Comparison of ENCODE assay signal across 17 cellular contexts in genomic region chr7:3067606-3068005, GRCh38. TPM values are rescaled to one million over a fixed set of nuclear protein-coding genes. Genes with fewer than 3 reads are reported as not detected.
A peak's percentile ranks its signal among the peaks of the same experiment; 100 is the strongest.
DNase-seq lines count a peak whose midpoint lies in the region; ATAC-seq and TF ChIP-seq lines count a peak whose summit lies in the region.
"Had no signal": no experiment of that assay in that cellular context is flagged by ENCODE, and none has a peak within 500 bp of the region (broad histone marks: within the 10 kb centered on the region; RNA-seq: fewer than 3 reads in every experiment).

No MANE protein-coding gene starts in this region.

- no peaks in the 10 kb centered on the region for H4K20me1 ChIP-seq in BLaER1

- H3K36me3 Mint-ChIP-seq in activated CD8-positive, alpha-beta T cell treated with anti-CD3 and anti-CD28 coated beads for 36 hours (ENCODE audit: low read depth) = peaks cover 22% of the 10 kb centered on the region
- peaks cover 0 to 13% (median 13%) of the 10 kb centered on the region in 3 donors for H3K36me3 Mint-ChIP-seq in naive thymus-derived CD8-positive, alpha-beta T cell

- peak; percentile 10 for ATAC-seq in activated CD8-positive, alpha-beta T cell treated with anti-CD3 and anti-CD28 coated beads for 36 hours
- no peak for ATAC-seq in naive thymus-derived CD8-positive, alpha-beta T cell
- ATAC-seq in foreskin keratinocyte = no peak

- H3K27me3 ChIP-seq in BLaER1 (no peaks in the 10 kb centered on the region), foreskin keratinocyte (peaks cover 8% of the 10 kb centered on the region), A673 (replicated peaks; ENCODE audit: insufficient read depth, low read depth, low read length, poor library complexity) (no peaks in the 10 kb centered on the region)

- BruUV-seq in A673 (replicated peaks; lab: Mats Ljungman, UMichigan) = no TSS peak

- H3K27ac Mint-ChIP-seq in activated CD8-positive, alpha-beta T cell treated with anti-CD3 and anti-CD28 coated beads for 36 hours = peak overlapping the region; percentile 88
- peak overlapping the region; percentile 16 to 94 (median 81) for H3K27ac Mint-ChIP-seq in naive thymus-derived CD8-positive, alpha-beta T cell

- POLR2A ChIA-PET in activated CD8-positive, alpha-beta T cell treated with anti-CD3 and anti-CD28 coated beads for 36 hours (lab: Charles Lee) = interaction anchor here (0.9 to 2.0 kb wide), 8 partner anchors 16 to 46 kb away, joined by 3 to 7 read pairs (median 6); partner anchors contain the start of gene CARD11
- POLR2A ChIA-PET in naive thymus-derived CD8-positive, alpha-beta T cell (lab: Charles Lee) = interaction anchor here (0.9 to 7.9 kb wide), 3 partner anchors 24 to 25 kb away, joined by 3 to 86 read pairs (median 3); partner anchors contain the start of gene CARD11
- POLR2A ChIA-PET in A673 (lab: Charles Lee; ENCODE audit: low non-redundant PET) = no interaction called here

- intact Hi-C loops in activated CD8-positive, alpha-beta T cell treated with anti-CD3 and anti-CD28 coated beads for 36 hours (cut with micrococcal nuclease) = loop anchor here (5.0 to 10.0 kb wide), 4 partner anchors 83 to 203 kb away; no protein-coding TSS in a partner anchor
- intact Hi-C loops in A673 (cut with micrococcal nuclease; ENCODE audit: unreplicated experiment) = loop anchor here (10.0 kb wide), 1 partner anchor 87 kb away; no protein-coding TSS in a partner anchor

- H3K4me1 Mint-ChIP-seq in activated CD8-positive, alpha-beta T cell treated with anti-CD3 and anti-CD28 coated beads for 36 hours (ENCODE audit: low read depth) = peaks cover 76% of the 10 kb centered on the region
- peaks cover 52 to 97% (median 87%) of the 10 kb centered on the region in 4 donors for H3K4me1 Mint-ChIP-seq in naive thymus-derived CD8-positive, alpha-beta T cell

- DNase-seq in GM12865 (ENCODE audit: low read depth) (peak; percentile 36), HUDEP-2 (lab: John Stamatoyannopoulos, UW; ENCODE audit: unreplicated experiment in 76 of 76) (no peak), foreskin keratinocyte (no peak), A673 (ENCODE audit: low spot score) (no peak)
- DNase-seq in activated CD8-positive, alpha-beta T cell treated with anti-CD3 and anti-CD28 coated beads for 36 hours = no peak
- no peak for DNase-seq in naive thymus-derived CD8-positive, alpha-beta T cell
- no peak for DNase-seq in stimulated activated CD4-positive, alpha-beta T cell treated with anti-CD3 and anti-CD28 coated beads, Interleukin-4, amount 100 ng/mL, for 1 hour
- DNase-seq: activated CD4-positive, CD25-positive, alpha-beta regulatory T cell treated with anti-CD3 and anti-CD28 coated beads, Interleukin-2, amount 50 U/mL, for 72 hours; activated T-cell treated with anti-CD3 and anti-CD28 coated beads, Interleukin-2, amount 50 U/mL, for 4 hours; DMS 273 treated with DMSO at 0.1 percent for 48 hours; HCEC 1CT; kidney; NCI-H1417 treated with DMSO at 0.1 percent for 48 hours; NCI-H2171; NCI-H748 treated with DMSO at 0.1 percent for 48 hours had no signal

- H3K4me1 ChIP-seq in BLaER1 (peaks cover 77% of the 10 kb centered on the region), foreskin keratinocyte (no peaks in the 10 kb centered on the region), A673 (ENCODE audit: insufficient read depth, low read length, poor library complexity, severe bottlenecking) (no peaks in the 10 kb centered on the region)

- no peak overlapping the region; the same call in 1 of the 2 replicates for H3K9ac ChIP-seq in BLaER1

- no peak overlapping the region for H3K4me3 Mint-ChIP-seq in activated CD8-positive, alpha-beta T cell treated with anti-CD3 and anti-CD28 coated beads for 36 hours
- H3K4me3 Mint-ChIP-seq in naive thymus-derived CD8-positive, alpha-beta T cell = peak overlapping the region in 5 of 10 donors; percentile 1 to 62 (median 36)
- H3K4me3 Mint-ChIP-seq: activated T-cell treated with anti-CD3 and anti-CD28 coated beads, Interleukin-2, amount 50 U/mL, for 4 hours had no signal

- H3K27me3 Mint-ChIP-seq in activated CD8-positive, alpha-beta T cell treated with anti-CD3 and anti-CD28 coated beads for 36 hours = no peaks in the 10 kb centered on the region
- H3K27me3 Mint-ChIP-seq in naive thymus-derived CD8-positive, alpha-beta T cell = no peaks in the 10 kb centered on the region

- TF ChIP-seq CTCF in GM12865 (IDR thresholded peaks at IDR 0.05; ENCODE audit: insufficient read depth, low read depth, low read length, missing control alignments) (no peak), foreskin keratinocyte (conservative IDR thresholded peaks at IDR 0.05) (no peak), A673 (conservative IDR thresholded peaks at IDR 0.05; ENCODE audit: low read depth, low read length) (no peak)
- TF ChIP-seq CTCF in activated CD8-positive, alpha-beta T cell treated with anti-CD3 and anti-CD28 coated beads for 36 hours (IDR thresholded peaks at IDR 0.05) = no peak

- H3K9me3 ChIP-seq in BLaER1 = peaks cover 16% of the 10 kb centered on the region
- no peaks in the 10 kb centered on the region for H3K9me3 ChIP-seq in A673 (ENCODE audit: low read depth, low read length, poor library complexity, severe bottlenecking)

- peak overlapping the region; percentile 88 for H3K4me2 ChIP-seq in BLaER1

- CTCF ChIA-PET in activated CD8-positive, alpha-beta T cell treated with anti-CD3 and anti-CD28 coated beads for 36 hours (lab: Charles Lee) = interaction anchor here (0.7 to 8.6 kb wide), 12 partner anchors 8 to 202 kb away, joined by 3 to 101 read pairs (median 19); no protein-coding TSS in a partner anchor
- CTCF ChIA-PET in A673 (lab: Charles Lee) = no interaction called here

- H3K36me3 ChIP-seq in BLaER1 = no peaks in the 10 kb centered on the region
- no peaks in the 10 kb centered on the region for H3K36me3 ChIP-seq in A673 (ENCODE audit: insufficient read depth, low read length, poor library complexity, severe bottlenecking)

- H3K9me3 Mint-ChIP-seq in activated CD8-positive, alpha-beta T cell treated with anti-CD3 and anti-CD28 coated beads for 36 hours = peaks cover 26% of the 10 kb centered on the region
- H3K9me3 Mint-ChIP-seq in naive thymus-derived CD8-positive, alpha-beta T cell = peaks cover 0 to 13% (median 5%) of the 10 kb centered on the region in 9 donors

- no peak overlapping the region for H3K4me3 ChIP-seq in BLaER1
- H3K4me3 ChIP-seq in GM12865 (ENCODE audit: low read depth, low read length) = no peak overlapping the region
- H3K4me3 ChIP-seq in A673 (ENCODE audit: low read depth, low read length, poor library complexity, severe bottlenecking) = no peak overlapping the region

- H3K27ac ChIP-seq in BLaER1 = peak overlapping the region; percentile 31; the same call in 1 of the 2 replicates
- H3K27ac ChIP-seq in foreskin keratinocyte = no peak overlapping the region
- H3K27ac ChIP-seq in A673 (ENCODE audit: low read depth, low read length, poor library complexity, severe bottlenecking) = no peak overlapping the region

RNA-seq across cellular contexts. Expression of gene CARD11, which starts 23.9 kb away (rescaled TPM):
- 100 to 1,000 TPM in 1 of 2 experiments, 10 to 100 TPM in 1; 98.3 to 103 TPM for total RNA-seq in activated CD8-positive, alpha-beta T cell treated with anti-CD3 and anti-CD28 coated beads for 36 hours
- total RNA-seq in naive thymus-derived CD8-positive, alpha-beta T cell = 100 to 1,000 TPM; 104 to 109 TPM
- polyA plus RNA-seq in naive thymus-derived CD8-positive, alpha-beta T cell = 10 to 100 TPM; 10.8 to 40.2 (median 18.9) TPM
- 22.3 and 27.7 TPM in 2 replicates for total RNA-seq in foreskin keratinocyte
- 12.5 and 14.6 TPM in 2 replicates for polyA plus RNA-seq in foreskin keratinocyte
- 1.6 and 1.8 TPM in 2 replicates for total RNA-seq in A673 (2021)
- total RNA-seq: LHCN-M2 had no signal
